8 cellular contexts compared by ENCODE assay signal in genomic region chr4:46844325-46844917, GRCh38.
DNase-seq lines count a peak whose midpoint lies in the region; ATAC-seq, FAIRE-seq and TF ChIP-seq lines count a peak whose summit lies in the region.

No MANE protein-coding gene starts in this region.

- no peaks in the 10 kb centered on the region for H3K36me3 ChIP-seq in BE2C
- H3K36me3 ChIP-seq in ascending aorta, result no peaks in the 10 kb centered on the region
- H3K36me3 ChIP-seq in keratinocyte (ENCODE audit: control insufficient read depth in 2 of 2, extremely low read depth in 1 of 2, insufficient read depth in 2 of 2, low read length in 2 of 2), result no peaks in the 10 kb centered on the region

- H4K20me1 ChIP-seq in keratinocyte (ENCODE audit: control insufficient read depth, extremely low read depth, insufficient read depth, low read length), result no peaks in the 10 kb centered on the region

- H3K9me3 ChIP-seq in BE2C (no peaks in the 10 kb centered on the region), ascending aorta (no peaks in the 10 kb centered on the region), keratinocyte (ENCODE audit: control insufficient read depth, low read depth, low read length) (no peaks in the 10 kb centered on the region)

- H3K27me3 ChIP-seq in BE2C (no peaks in the 10 kb centered on the region), ascending aorta (no peaks in the 10 kb centered on the region), keratinocyte (ENCODE audit: control insufficient read depth, extremely low read depth, insufficient read depth, low read length) (no peaks in the 10 kb centered on the region)

- ATAC-seq in GM18517 (IDR thresholded peaks at IDR 0.05; ENCODE audit: unreplicated experiment), result peak; percentile 70

- H3K9ac ChIP-seq in keratinocyte (ENCODE audit: control insufficient read depth, extremely low read depth, insufficient read depth, low read length), result no peak overlapping the region

- TF ChIP-seq CTCF in BE2C (IDR thresholded peaks at IDR 0.05; ENCODE audit: low read depth, low read length) (peak; percentile 76), ascending aorta (IDR thresholded peaks at IDR 0.05) (peak; percentile 36 to 65 (median 64)), keratinocyte (optimal IDR thresholded peaks at IDR 0.05 in 1 of 3, IDR thresholded peaks at IDR 0.05 in 1 of 3, conservative IDR thresholded peaks at IDR 0.05 in 1 of 3; ENCODE audit: extremely low read depth in 1 of 3, insufficient read depth in 2 of 3, low read length in 3 of 3) (peak; percentile 44 to 68 (median 47))

- DNase-seq in BE2C (peak; percentile 77), HTR-8/SVneo (ENCODE audit: insufficient read length, low spot score) (peak; percentile 22), RKO (ENCODE audit: low spot score) (peak; percentile 72), ascending aorta (ENCODE audit: low spot score in 2 of 2) (no peak), keratinocyte (ENCODE audit: low read depth, low spot score) (no peak), ureter (ENCODE audit: low spot score) (no peak)
- DNase-seq in stimulated activated CD4-positive, alpha-beta T cell treated with anti-CD3 and anti-CD28 coated beads, TNF-alpha, amount 100 ng/mL, for 24 hours (ENCODE audit: low read depth in 3 of 3), result peak in 2 of 3 experiments; percentile 9 to 25

- H3K4me1 ChIP-seq in BE2C (0 out of 2 replicates have a peak, but pooled peaks cover 4% of the 10 kb centered on the region), ascending aorta (no peaks in the 10 kb centered on the region), keratinocyte (ENCODE audit: control insufficient read depth, extremely low read depth, insufficient read depth, low read length) (no peaks in the 10 kb centered on the region)

- H3K4me3 ChIP-seq in BE2C (ENCODE audit: low read depth, low read length) (no peak overlapping the region), ascending aorta (no peak overlapping the region), keratinocyte (ENCODE audit: control insufficient read depth in 2 of 3, extremely low read depth in 1 of 3, insufficient read depth in 2 of 3, low read depth in 1 of 3, low read length in 3 of 3) (no peak overlapping the region)

- H3K27ac ChIP-seq in ascending aorta, result no peak overlapping the region
- H3K27ac ChIP-seq in keratinocyte (ENCODE audit: control insufficient read depth, insufficient read depth, low read length), result no peak overlapping the region

- no peaks in the 10 kb centered on the region for H3K9me1 ChIP-seq in keratinocyte (ENCODE audit: control insufficient read depth, extremely low read depth, insufficient read depth, low read length)

- no peak overlapping the region for H3K4me2 ChIP-seq in keratinocyte (ENCODE audit: control insufficient read depth, extremely low read depth, insufficient read depth, low read depth, low read length)

- intact Hi-C loops in ascending aorta (cut with DNase I), result loop anchor here (2.0 to 5.0 kb wide), 2 partner anchors 278 to 538 kb away; no protein-coding TSS in a partner anchor

- FAIRE-seq in HTR-8/SVneo (lab: Jason Lieb, UNC) (no peak), keratinocyte (lab: Jason Lieb, UNC) (no peak)

- no peaks in the 10 kb centered on the region for H3K79me2 ChIP-seq in keratinocyte (ENCODE audit: control insufficient read depth, insufficient read depth, low read length)

- no peak overlapping the region for H2AFZ ChIP-seq in keratinocyte (ENCODE audit: control insufficient read depth, low read length)

- dilution Hi-C loops in keratinocyte (cut with MboI; ENCODE audit: extremely low pct_ligation_motif_present, low sequenced_read_pairs), result no loop called here

Comparison
In these comparisons a context has a peak if more than half of its experiments do, and no peak if none do; other contexts are left out.
1. DNase-seq: peak in BE2C (single experiment), HTR-8/SVneo (single experiment), RKO (single experiment) and stimulated activated CD4-positive, alpha-beta T cell treated with anti-CD3 and anti-CD28 coated beads, TNF-alpha, amount 100 ng/mL, for 24 hours (2 of 3); none in ascending aorta (0 of 2), keratinocyte (single experiment) and ureter (single experiment).
2. Peak in every context shown above with its lines, with median percentiles within 50 percentile points of each other: CTCF ChIP-seq.